9 cellular contexts compared by ENCODE assay signal in genomic region chr6:116111552-116112528, GRCh38. TPM values are rescaled to one million over a fixed set of nuclear protein-coding genes. Genes with fewer than 3 reads are reported as not detected.
A peak's percentile ranks its signal among the peaks of the same experiment; 100 is the strongest.
DNase-seq lines count a peak whose midpoint lies in the region; ATAC-seq and TF ChIP-seq lines count a peak whose summit lies in the region.
"Had no signal": no experiment of that assay in that cellular context is flagged by ENCODE, and none has a peak within 500 bp of the region (broad histone marks: within the 10 kb centered on the region; RNA-seq: fewer than 3 reads in every experiment).

No MANE protein-coding gene starts in this region.

- H3K27me3 ChIP-seq in lower lobe of right lung (ENCODE audit: low read depth) = no peaks in the 10 kb centered on the region

- TF ChIP-seq CTCF in lower lobe of right lung (IDR thresholded peaks at IDR 0.05) = peak; percentile 34

- peaks cover 2% of the 10 kb centered on the region for H3K4me1 ChIP-seq in lower lobe of right lung

- intact Hi-C loops in lower lobe of right lung (cut with DNase I) (no loop called here), Right ventricle myocardium inferior (cut with DNase I) (no loop called here)

- ATAC-seq in lower lobe of right lung (peak; percentile 52 to 58), HG02763 (IDR thresholded peaks at IDR 0.05; ENCODE audit: unreplicated experiment) (no peak), Right ventricle myocardium inferior (no peak)

- H3K27ac ChIP-seq in lower lobe of right lung = no peak overlapping the region
- H3K27ac ChIP-seq: epithelial cell of prostate had no signal

- H3K4me3 ChIP-seq in lower lobe of right lung = no peak overlapping the region

- DNase-seq in A172 (ENCODE audit: low spot score) = peak; percentile 41
- DNase-seq in EL = peak; percentile 37
- DNase-seq in H4 (ENCODE audit: low spot score) = peak; percentile 22
- DNase-seq in M059J (ENCODE audit: low read depth) = peak; percentile 41
- peak; percentile 55 for DNase-seq in amniotic epithelial cell (ENCODE audit: low read depth)
- no peak for DNase-seq in lower lobe of right lung
- DNase-seq in Right ventricle myocardium inferior (ENCODE audit: missing footprints) = no peak

- no peaks in the 10 kb centered on the region for H3K9me3 ChIP-seq in lower lobe of right lung

- H3K36me3 ChIP-seq in lower lobe of right lung = peaks cover 67% of the 10 kb centered on the region

RNA-seq across cellular contexts. Expression of gene NT5DC1, which starts 11.2 kb away (rescaled TPM):
- total RNA-seq in A172 (2014; rRNA removed; shearing (Covaris generic)) = 5.2 and 10.3 TPM in 2 replicates
- total RNA-seq in H4 (2014; rRNA removed; shearing (Covaris generic)) = 8.2 and 9.3 TPM in 2 replicates
- total RNA-seq in M059J (2014; rRNA removed; shearing (Covaris generic)) = 7.4 and 11.7 TPM in 2 replicates
- total RNA-seq in lower lobe of right lung (46.0 TPM), Right ventricle myocardium inferior (49.9 TPM)

RNA-seq across cellular contexts. Expression of gene COL10A1, which starts 14.1 kb away (rescaled TPM):
- total RNA-seq in A172 (2014; rRNA removed; shearing (Covaris generic)) = not detected in 2 replicates
- total RNA-seq in H4 (2014; rRNA removed; shearing (Covaris generic)) = not detected in 2 replicates
- total RNA-seq in M059J (2014; rRNA removed; shearing (Covaris generic)) = 0.10 TPM in 1 of 2 replicates, not detected in the other
- 0.24 TPM for total RNA-seq in lower lobe of right lung
- total RNA-seq in Right ventricle myocardium inferior = not detected

RNA-seq across cellular contexts. Expression of gene FRK, which starts 51.1 kb away (rescaled TPM):
- total RNA-seq in A172 (2014; rRNA removed; shearing (Covaris generic)) = 0.02 and 0.05 TPM in 2 replicates
- total RNA-seq in H4 (2014; rRNA removed; shearing (Covaris generic)) = 0.21 and 0.39 TPM in 2 replicates
- 1.3 and 2.2 TPM in 2 replicates for total RNA-seq in M059J (2014; rRNA removed; shearing (Covaris generic))
- 7.4 TPM for total RNA-seq in lower lobe of right lung
- 7.3 TPM for total RNA-seq in Right ventricle myocardium inferior

Comparison
In these comparisons a context has a peak if more than half of its experiments do, and no peak if none do; other contexts are left out.
1. DNase-seq: peak in A172 (single experiment), EL (single experiment), H4 (single experiment), M059J (single experiment) and amniotic epithelial cell (single experiment); none in lower lobe of right lung (single experiment) and Right ventricle myocardium inferior (single experiment).
2. ATAC-seq: peak in lower lobe of right lung (2 of 2); none in HG02763 (single experiment) and Right ventricle myocardium inferior (single experiment).